Comparison of ENCODE assay signal across 8 cellular contexts in genomic region chr13:113034451-113035208, GRCh38.
A peak's percentile ranks its signal among the peaks of the same experiment; 100 is the strongest.
DNase-seq lines count a peak whose midpoint lies in the region; ATAC-seq and TF ChIP-seq lines count a peak whose summit lies in the region.

No MANE protein-coding gene starts in this region.

- H3K9me3 ChIP-seq in MG63 (no peaks in the 10 kb centered on the region), lower lobe of right lung (no peaks in the 10 kb centered on the region)

- H3K27ac ChIP-seq in cingulate gyrus (ENCODE audit: low read depth, low read length) (peak overlapping the region; percentile 39), lower lobe of right lung (no peak overlapping the region)

- POLR2A ChIA-PET in BJ (lab: Charles Lee): no interaction called here

- H3K36me3 ChIP-seq in BJ (ENCODE audit: control insufficient read depth, insufficient read depth, low read length) (no peaks in the 10 kb centered on the region), MG63 (no peaks in the 10 kb centered on the region), lower lobe of right lung (no peaks in the 10 kb centered on the region)

- DNase-seq in BJ (ENCODE audit: low read depth) (no peak), MG63 (peak; percentile 31), lower lobe of right lung (no peak), mesenteric fat pad (ENCODE audit: low spot score) (no peak)

- no peak overlapping the region for H3K4me3 ChIP-seq in BJ (ENCODE audit: low read depth, low read length)
- no peak overlapping the region for H3K4me3 ChIP-seq in MG63
- H3K4me3 ChIP-seq in lower lobe of right lung: no peak overlapping the region

- ATAC-seq in lower lobe of right lung (peak; percentile 67 to 79), HG02642 (IDR thresholded peaks at IDR 0.05; ENCODE audit: poor library complexity, unreplicated experiment) (no peak), GM18502 (IDR thresholded peaks at IDR 0.05; ENCODE audit: poor library complexity, unreplicated experiment) (no peak), HG03159 (IDR thresholded peaks at IDR 0.05; ENCODE audit: unreplicated experiment) (no peak)

- intact Hi-C loops in lower lobe of right lung (cut with DNase I): no loop called here

- H3K27me3 ChIP-seq in BJ (ENCODE audit: control insufficient read depth, insufficient read depth, low read length): peaks cover 2% of the 10 kb centered on the region; the same call in 1 of the 2 replicates
- peaks cover 5% of the 10 kb centered on the region; the same call in 1 of the 2 replicates for H3K27me3 ChIP-seq in MG63
- H3K27me3 ChIP-seq in lower lobe of right lung (ENCODE audit: low read depth): no peaks in the 10 kb centered on the region

- TF ChIP-seq CTCF in BJ (IDR thresholded peaks at IDR 0.05; ENCODE audit: insufficient read depth, low read depth, low read length) (peak; percentile 78), lower lobe of right lung (IDR thresholded peaks at IDR 0.05) (peak; percentile 62)

- CTCF ChIA-PET in BJ (lab: Yijun Ruan, JAX): interaction anchor here (0.6 to 2.1 kb wide), 17 partner anchors 9 to 533 kb away, joined by 3 to 8 read pairs (median 4); partner anchors contain the start of gene CUL4A

- no peaks in the 10 kb centered on the region for H3K4me1 ChIP-seq in lower lobe of right lung

Comparison
In these comparisons a context has a peak if more than half of its experiments do, and no peak if none do; other contexts are left out.
1. ATAC-seq: peak in lower lobe of right lung (2 of 2); none in HG02642 (single experiment), GM18502 (single experiment) and HG03159 (single experiment).